ENCODE assay signal across 1 cellular context in genomic region chr11:17498058-17498457, GRCh38.
TF ChIP-seq lines count a peak whose summit lies in the region.

No MANE protein-coding gene starts in this region.

TF ChIP-seq in HepG2, 621 proteins besides CTCF, POLR2A, EP300 and RAD21:
- TF ChIP-seq ZBTB10 (CRISPR knock-in tag; IDR thresholded peaks at IDR 0.05; ENCODE audit: borderline replicate concordance) (no peak), SNAPC2 (CRISPR knock-in tag; IDR thresholded peaks at IDR 0.05) (no peak), CEBPB (IDR thresholded peaks at IDR 0.05; ENCODE audit: borderline replicate concordance, low read depth, low read length) (peak; percentile 31; the same call in 1 of the 2 replicates)
